In the genomic region with DNA sequence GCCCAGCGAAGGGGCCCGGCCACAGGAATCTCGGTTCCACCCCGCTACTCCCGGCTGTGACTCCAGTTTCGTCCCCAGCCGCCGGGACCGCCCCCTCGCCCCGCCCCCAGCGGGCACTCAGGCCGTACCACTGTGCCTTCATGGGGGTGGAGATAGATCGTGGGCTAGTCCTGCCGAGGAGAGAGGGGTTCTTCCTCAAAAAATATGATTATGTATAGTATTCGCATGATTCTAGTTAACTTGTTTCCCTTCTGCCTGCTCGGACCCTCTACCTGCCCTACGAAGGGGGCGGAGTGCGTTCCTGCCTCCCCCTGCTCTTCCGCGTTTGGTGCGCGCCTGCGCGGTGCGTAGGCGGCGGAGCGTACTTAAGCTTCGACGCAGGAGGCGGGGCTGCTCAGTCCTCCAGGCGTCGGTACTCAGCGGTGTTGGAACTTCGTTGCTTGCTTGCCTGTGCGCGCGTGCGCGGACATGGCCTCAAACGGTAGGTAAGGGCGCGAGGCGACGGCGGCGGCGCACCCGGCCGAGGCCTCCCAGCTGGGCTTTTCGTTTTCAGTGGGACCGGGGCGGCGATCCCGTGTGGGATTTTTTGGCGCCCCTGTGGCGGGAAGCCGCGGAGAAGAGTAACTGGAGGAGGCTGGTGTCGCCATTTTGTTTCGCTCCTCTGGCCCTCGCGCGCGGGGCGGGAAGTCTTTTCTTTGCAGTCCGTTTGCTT, we compare ENCODE assay signal across 8 cellular contexts. TPM values are rescaled to one million over a fixed set of nuclear protein-coding genes. Genes with fewer than 3 reads are reported as not detected.
DNase-seq lines count a peak whose midpoint lies in the region; ATAC-seq and TF ChIP-seq lines count a peak whose summit lies in the region.

A gene (plus strand): TSS at position 393 of the 712 bp plus-strand sequence. CDS start 76 bp downstream, at position 469.

- peak within 1 kb of the TSS; percentile 87 to 99 (median 92) for H3K27ac ChIP-seq in Peyer's patch

- H3K4me3 ChIP-seq in Jurkat, Clone E6-1 (ENCODE audit: low read length): peak within 1 kb of the TSS; percentile 65
- H3K4me3 ChIP-seq in Peyer's patch: peak within 1 kb of the TSS; percentile 56 to 92 (median 74)

- DNase-seq in DMS53 treated with DMSO at 0.1 percent for 48 hours (lab: John Stamatoyannopoulos, UW; ENCODE audit: unreplicated experiment) (peak; percentile 56), Peyer's patch (peak; percentile 92 to 97 (median 96)), myocyte (ENCODE audit: low read depth) (peak; percentile 89)
- DNase-seq in Jurkat, Clone E6-1 (ENCODE audit: low read depth, low spot score): peak; percentile 88
- DNase-seq in activated T-cell treated with anti-CD3 and anti-CD28 coated beads, Interleukin-2, amount 50 U/mL, for 48 hours: peak; percentile 93 to 94
- peak; percentile 76 to 82 for DNase-seq in stimulated activated CD8-positive, alpha-beta memory T cell treated with anti-CD3 and anti-CD28 coated beads, Interleukin-7, amount 100 ng/mL, for 4 hours (ENCODE audit: low read depth in 2 of 2)

- H3K27me3 ChIP-seq in Peyer's patch: no peaks in the 10 kb centered on the region

- H3K9me3 ChIP-seq in Peyer's patch: no peaks in the 10 kb centered on the region

- peaks cover 0 to 24% (median 0%) of the 10 kb centered on the region in 3 donors for H3K36me3 ChIP-seq in Peyer's patch

- TF ChIP-seq CTCF in Peyer's patch (IDR thresholded peaks at IDR 0.05): peak in 2 of 6 experiments; percentile 6 to 7

- ATAC-seq in GM21717 (IDR thresholded peaks at IDR 0.05; ENCODE audit: unreplicated experiment): peak; percentile 52
- ATAC-seq in esophagus mucosa: peak; percentile 89

- peak; percentile 97 to 98 for TF ChIP-seq POLR2A in Peyer's patch (IDR thresholded peaks at IDR 0.05)

- H3K4me1 ChIP-seq in Peyer's patch: peaks cover 0 to 39% (median 16%) of the 10 kb centered on the region in 4 donors

RNA-seq across cellular contexts. Expression of the gene that starts here (rescaled TPM):
- polyA plus RNA-seq in Jurkat, Clone E6-1 (2012; ENCODE audit: insufficient read depth, insufficient read length): 584 TPM
- total RNA-seq in Peyer's patch (100 to 1,000 TPM in 2 of 4 donors, 10 to 100 TPM in 2; 69.7 to 173 (median 121) TPM), esophagus mucosa (127 TPM), myocyte (14.6 and 18.3 TPM in 2 replicates)
- polyA plus RNA-seq in myocyte (2012): 253 TPM

Comparison
In these comparisons a context has a peak if more than half of its experiments do, and no peak if none do; other contexts are left out.
1. Peak in every context shown above with its lines: DNase-seq, ATAC-seq, H3K4me3 ChIP-seq and H3K27ac ChIP-seq.